In genomic region chr15:65028921-65029735, GRCh38 we compare ENCODE assay signal across 8 cellular contexts. TPM values are rescaled to one million over a fixed set of nuclear protein-coding genes. Genes with fewer than 3 reads are reported as not detected.
DNase-seq lines count a peak whose midpoint lies in the region; TF ChIP-seq lines count a peak whose summit lies in the region.

TSS of gene MTFMT (minus strand) at chr15:65029639. CDS start at chr15:65029613, 26 bp downstream.

- H3K9ac ChIP-seq in OCI-LY3 (ENCODE audit: low read length): peak within 1 kb of the TSS; percentile 85

- peaks cover 17% of the 10 kb centered on the region for H3K36me3 ChIP-seq in OCI-LY3 (replicated peaks; ENCODE audit: low read depth, low read length)

- peaks cover 13% of the 10 kb centered on the region for H3K27me3 ChIP-seq in OCI-LY3 (ENCODE audit: low read depth, low read length)

- H4K20me1 ChIP-seq in OCI-LY3 (ENCODE audit: insufficient read depth, low read length): peaks cover 5% of the 10 kb centered on the region

- H3K79me2 ChIP-seq in OCI-LY3 (ENCODE audit: low read length): peaks cover 19% of the 10 kb centered on the region

- H3K4me2 ChIP-seq in OCI-LY3 (ENCODE audit: low read length): peak within 1 kb of the TSS; percentile 74

- peaks cover 29% of the 10 kb centered on the region for H3K4me1 ChIP-seq in OCI-LY3 (ENCODE audit: low read length)

- H3K4me3 ChIP-seq in OCI-LY3 (ENCODE audit: low read length) (peak within 1 kb of the TSS; percentile 88), epithelial cell of esophagus (ENCODE audit: low read length) (peak within 1 kb of the TSS; percentile 86)

- TF ChIP-seq CTCF in C4-2B (conservative IDR thresholded peaks at IDR 0.05) (peak; percentile 20), OCI-LY3 (IDR thresholded peaks at IDR 0.05; ENCODE audit: low read depth, low read length) (no peak), epithelial cell of esophagus (IDR thresholded peaks at IDR 0.05; ENCODE audit: insufficient read depth, low read depth, low read length, missing control alignments) (no peak)

- H3K27ac ChIP-seq in C4-2B: peak within 1 kb of the TSS; percentile 79
- H3K27ac ChIP-seq in OCI-LY3 (ENCODE audit: low read length): peak within 1 kb of the TSS; percentile 10; the same call in 1 of the 2 replicates

- no peaks in the 10 kb centered on the region for H3K9me3 ChIP-seq in OCI-LY3 (ENCODE audit: insufficient read depth, low read length)

- DNase-seq in GM19240 (ENCODE audit: insufficient read length, low spot score) (peak; percentile 90), HK-2 (ENCODE audit: unreplicated experiment) (peak; percentile 81), activated T-cell treated with anti-CD3 and anti-CD28 coated beads for 24 hours (ENCODE audit: low read depth) (peak; percentile 93), epithelial cell of esophagus (ENCODE audit: low read depth) (peak; percentile 84), mucosa of gallbladder (ENCODE audit: low spot score) (peak; percentile 91)
- peak; percentile 86 to 92 for DNase-seq in stimulated activated CD8-positive, alpha-beta memory T cell treated with anti-CD3 and anti-CD28 coated beads, Interleukin-4, amount 100 ng/mL, for 1 hour (ENCODE audit: low read depth in 2 of 2, low spot score in 1 of 2)

- peak within 1 kb of the TSS; percentile 60; the same call in 1 of the 2 replicates for H2AFZ ChIP-seq in OCI-LY3 (ENCODE audit: low read depth, low read length)

RNA-seq across cellular contexts. Expression of gene MTFMT, which starts in this region (rescaled TPM):
- total RNA-seq in mucosa of gallbladder: 13.2 TPM

Comparison
In these comparisons a context has a peak if more than half of its experiments do, and no peak if none do; other contexts are left out.
1. Peak in every context shown above with its lines: DNase-seq, H3K4me3 ChIP-seq and H3K27ac ChIP-seq.